In genomic region chr4:184453402-184454160, GRCh38 we compare ENCODE assay signal across 7 cellular contexts. TPM values are rescaled to one million over a fixed set of nuclear protein-coding genes. Genes with fewer than 3 reads are reported as not detected.
DNase-seq lines count a peak whose midpoint lies in the region; ATAC-seq and TF ChIP-seq lines count a peak whose summit lies in the region.

No MANE protein-coding gene starts in this region.

- peak; percentile 81 for DNase-seq in NB4 (ENCODE audit: low read depth)
- peak; percentile 69 for DNase-seq in activated naive CD4-positive, alpha-beta T cell treated with anti-CD3 and anti-CD28 coated beads for 36 hours
- no peak for DNase-seq in Right ventricle myocardium superior
- peak; percentile 78 for DNase-seq in skeletal muscle cell (ENCODE audit: low read depth)
- no peak for DNase-seq in NCI-H446 (lab: John Stamatoyannopoulos, UW)

- H3K27me3 Mint-ChIP-seq in activated naive CD4-positive, alpha-beta T cell treated with anti-CD3 and anti-CD28 coated beads for 36 hours (ENCODE audit: low read depth), result no peaks in the 10 kb centered on the region

- H3K27ac Mint-ChIP-seq in activated naive CD4-positive, alpha-beta T cell treated with anti-CD3 and anti-CD28 coated beads for 36 hours, result peak overlapping the region; percentile 86

- CTCF ChIA-PET in activated naive CD4-positive, alpha-beta T cell treated with anti-CD3 and anti-CD28 coated beads for 36 hours (lab: Charles Lee), result no interaction called here

- TF ChIP-seq POLR2A in NB4 (IDR thresholded peaks at IDR 0.05; ENCODE audit: extremely low read depth, insufficient read length), result no peak

- no peak for TF ChIP-seq CTCF in NB4 (IDR thresholded peaks at IDR 0.05; ENCODE audit: low read depth, low read length)

- ATAC-seq in GM18858 (IDR thresholded peaks at IDR 0.05; ENCODE audit: unreplicated experiment) (peak; percentile 60), HG02642 (IDR thresholded peaks at IDR 0.05; ENCODE audit: poor library complexity, unreplicated experiment) (peak; percentile 66), Right ventricle myocardium superior (ENCODE audit: poor library complexity) (peak; percentile 45)

- no peak overlapping the region for H3K4me3 ChIP-seq in NB4 (ENCODE audit: low read depth, low read length)
- H3K4me3 ChIP-seq in skeletal muscle cell (ENCODE audit: low read depth, low read length), result no peak overlapping the region

- intact Hi-C loops in activated naive CD4-positive, alpha-beta T cell treated with anti-CD3 and anti-CD28 coated beads for 36 hours (cut with micrococcal nuclease), result loop anchor here (1.0 kb wide), 2 partner anchors 21 to 35 kb away; partner anchors contain the start of gene IRF2
- intact Hi-C loops in Right ventricle myocardium superior (cut with DNase I), result no loop called here

- peaks cover 69% of the 10 kb centered on the region for H3K4me1 Mint-ChIP-seq in activated naive CD4-positive, alpha-beta T cell treated with anti-CD3 and anti-CD28 coated beads for 36 hours (ENCODE audit: low read depth)

- peaks cover 4% of the 10 kb centered on the region for H3K36me3 Mint-ChIP-seq in activated naive CD4-positive, alpha-beta T cell treated with anti-CD3 and anti-CD28 coated beads for 36 hours (ENCODE audit: low read depth)

- H3K9me3 Mint-ChIP-seq in activated naive CD4-positive, alpha-beta T cell treated with anti-CD3 and anti-CD28 coated beads for 36 hours, result no peaks in the 10 kb centered on the region

- H3K4me3 Mint-ChIP-seq in activated naive CD4-positive, alpha-beta T cell treated with anti-CD3 and anti-CD28 coated beads for 36 hours, result peak overlapping the region; percentile 65

RNA-seq across cellular contexts. Expression of gene IRF2, which starts 20.8 kb away (rescaled TPM):
- total RNA-seq in activated naive CD4-positive, alpha-beta T cell treated with anti-CD3 and anti-CD28 coated beads for 36 hours, result 10 to 100 TPM; 37.3 to 38.3 TPM
- total RNA-seq in Right ventricle myocardium superior, result 27.2 TPM

Comparison
In these comparisons a context has a peak if more than half of its experiments do, and no peak if none do; other contexts are left out.
1. DNase-seq: peak in NB4 (single experiment), activated naive CD4-positive, alpha-beta T cell treated with anti-CD3 and anti-CD28 coated beads for 36 hours (single experiment) and skeletal muscle cell (single experiment); none in Right ventricle myocardium superior (single experiment) and NCI-H446 (0 of 2).
2. Peak in every context shown above with its lines, with median percentiles within 50 percentile points of each other: ATAC-seq.